ENCODE assay signal across 1 cellular context in genomic region chr2:240595381-240596079, GRCh38.
TF ChIP-seq lines count a peak whose summit lies in the region.

No MANE protein-coding gene starts in this region.

TF ChIP-seq in HepG2, 621 proteins besides CTCF, POLR2A, EP300 and RAD21 (continued from another document and continues in another):
- 0 out of 2 replicates have a peak, but pooled peaks have one; percentile 18 for TF ChIP-seq ZNF574 (CRISPR knock-in tag; IDR thresholded peaks at IDR 0.05)
- TF ChIP-seq, protein P1, sequence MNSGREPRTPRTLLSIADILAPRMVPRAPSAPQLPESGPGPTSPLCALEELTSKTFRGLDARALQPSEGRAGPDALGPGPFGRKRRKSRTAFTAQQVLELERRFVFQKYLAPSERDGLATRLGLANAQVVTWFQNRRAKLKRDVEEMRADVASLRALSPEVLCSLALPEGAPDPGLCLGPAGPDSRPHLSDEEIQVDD (CRISPR knock-in tag; IDR thresholded peaks at IDR 0.05; ENCODE audit: borderline replicate concordance) = no peak
- TF ChIP-seq RELA (CRISPR knock-in tag; IDR thresholded peaks at IDR 0.05) = no peak
- TF ChIP-seq NR2F1 (CRISPR knock-in tag; IDR thresholded peaks at IDR 0.05) = no peak
- TF ChIP-seq, protein P2, sequence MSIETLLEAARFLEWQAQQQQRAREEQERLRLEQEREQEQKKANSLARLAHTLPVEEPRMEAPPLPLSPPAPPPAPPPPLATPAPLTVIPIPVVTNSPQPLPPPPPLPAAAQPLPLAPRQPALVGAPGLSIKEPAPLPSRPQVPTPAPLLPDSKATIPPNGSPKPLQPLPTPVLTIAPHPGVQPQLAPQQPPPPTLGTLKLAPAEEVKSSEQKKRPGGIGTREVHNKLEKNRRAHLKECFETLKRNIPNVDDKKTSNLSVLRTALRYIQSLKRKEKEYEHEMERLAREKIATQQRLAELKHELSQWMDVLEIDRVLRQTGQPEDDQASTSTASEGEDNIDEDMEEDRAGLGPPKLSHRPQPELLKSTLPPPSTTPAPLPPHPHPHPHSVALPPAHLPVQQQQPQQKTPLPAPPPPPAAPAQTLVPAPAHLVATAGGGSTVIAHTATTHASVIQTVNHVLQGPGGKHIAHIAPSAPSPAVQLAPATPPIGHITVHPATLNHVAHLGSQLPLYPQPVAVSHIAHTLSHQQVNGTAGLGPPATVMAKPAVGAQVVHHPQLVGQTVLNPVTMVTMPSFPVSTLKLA (IDR thresholded peaks at IDR 0.05) = no peak
- TF ChIP-seq SNRNP70 (IDR thresholded peaks at IDR 0.05; ENCODE audit: low read depth, low read length) = no peak
- peak; percentile 61 for TF ChIP-seq ZNF501 (CRISPR knock-in tag; IDR thresholded peaks at IDR 0.05)
- TF ChIP-seq TCF12 (IDR thresholded peaks at IDR 0.05) = no peak
- no peak for TF ChIP-seq TCF12 (CRISPR knock-in tag; IDR thresholded peaks at IDR 0.05)
- TF ChIP-seq ZZZ3 (CRISPR knock-in tag; IDR thresholded peaks at IDR 0.05; ENCODE audit: borderline replicate concordance) = no peak
- 0 out of 2 replicates have a peak, but pooled peaks have one; percentile 45 for TF ChIP-seq POGZ (CRISPR knock-in tag; IDR thresholded peaks at IDR 0.05)
- no peak for TF ChIP-seq ZBTB42 (CRISPR knock-in tag; IDR thresholded peaks at IDR 0.05)
- no peak for TF ChIP-seq ZNF562 (CRISPR knock-in tag; IDR thresholded peaks at IDR 0.05; ENCODE audit: borderline replicate concordance)
- TF ChIP-seq ZFP91 (CRISPR knock-in tag; IDR thresholded peaks at IDR 0.05; ENCODE audit: borderline replicate concordance) = no peak
- peak; percentile 10; the same call in 1 of the 2 replicates for TF ChIP-seq TFDP2 (CRISPR knock-in tag; IDR thresholded peaks at IDR 0.05)
- 0 out of 2 replicates have a peak, but pooled peaks have one; percentile 25 for TF ChIP-seq NRL (CRISPR knock-in tag; IDR thresholded peaks at IDR 0.05; ENCODE audit: borderline replicate concordance)
- 0 out of 2 replicates have a peak, but pooled peaks have one; percentile 27 for TF ChIP-seq SP4 (CRISPR knock-in tag; IDR thresholded peaks at IDR 0.05)
- no peak for TF ChIP-seq FOXM1 (CRISPR knock-in tag; IDR thresholded peaks at IDR 0.05)
- TF ChIP-seq KAT7 (CRISPR knock-in tag; IDR thresholded peaks at IDR 0.05; ENCODE audit: borderline replicate concordance) = no peak
- TF ChIP-seq KLF11 (CRISPR knock-in tag; IDR thresholded peaks at IDR 0.05) = no peak
- peak; percentile 56 for TF ChIP-seq XRCC5 (optimal IDR thresholded peaks at IDR 0.05; ENCODE audit: low read length)
- TF ChIP-seq ZBTB38 (CRISPR knock-in tag; IDR thresholded peaks at IDR 0.05) = peak; percentile 19; the same call in 1 of the 2 replicates
- no peak for TF ChIP-seq ZHX1 (CRISPR knock-in tag; IDR thresholded peaks at IDR 0.05; ENCODE audit: low read depth)
- TF ChIP-seq NFYB (CRISPR knock-in tag; IDR thresholded peaks at IDR 0.05) = no peak
- no peak for TF ChIP-seq THYN1 (CRISPR knock-in tag; IDR thresholded peaks at IDR 0.05; ENCODE audit: borderline replicate concordance, low read depth)
- no peak for TF ChIP-seq FOXP1 (IDR thresholded peaks at IDR 0.05)
- TF ChIP-seq FOXP1 (CRISPR knock-in tag; IDR thresholded peaks at IDR 0.05) = no peak
- TF ChIP-seq ZIK1 (CRISPR knock-in tag; IDR thresholded peaks at IDR 0.05; ENCODE audit: borderline replicate concordance, low read depth) = 0 out of 2 replicates have a peak, but pooled peaks have one; percentile 59
- TF ChIP-seq ZNF768 (CRISPR knock-in tag; IDR thresholded peaks at IDR 0.05) = no peak
- TF ChIP-seq SIN3B (IDR thresholded peaks at IDR 0.05; ENCODE audit: low read length) = peak; percentile 21; the same call in 1 of the 2 replicates
- TF ChIP-seq ZNF263 (CRISPR knock-in tag; IDR thresholded peaks at IDR 0.05) = no peak
- TF ChIP-seq EHMT2 (IDR thresholded peaks at IDR 0.05; ENCODE audit: borderline replicate concordance, low read depth, low read length) = no peak
- TF ChIP-seq ZFY (CRISPR knock-in tag; IDR thresholded peaks at IDR 0.05) = peak; percentile 45; the same call in 1 of the 2 replicates
- TF ChIP-seq TOE1 (CRISPR knock-in tag; IDR thresholded peaks at IDR 0.05) = no peak
- 0 out of 2 replicates have a peak, but pooled peaks have one; percentile 50 for TF ChIP-seq ZNF772 (CRISPR knock-in tag; IDR thresholded peaks at IDR 0.05)
- no peak for TF ChIP-seq SRF (IDR thresholded peaks at IDR 0.05; ENCODE audit: low read depth, low read length)
- no peak for TF ChIP-seq ZNF674 (CRISPR knock-in tag; IDR thresholded peaks at IDR 0.05; ENCODE audit: low read depth)
- no peak for TF ChIP-seq ZNF331 (CRISPR knock-in tag; IDR thresholded peaks at IDR 0.05)
- TF ChIP-seq KDM1A (CRISPR knock-in tag; IDR thresholded peaks at IDR 0.05) = no peak
- TF ChIP-seq GATA4 (IDR thresholded peaks at IDR 0.05; ENCODE audit: borderline replicate concordance, low read depth) = no peak
- peak; percentile 41; the same call in 1 of the 2 replicates for TF ChIP-seq MED1 (CRISPR knock-in tag; IDR thresholded peaks at IDR 0.05)
- TF ChIP-seq CENPX (CRISPR knock-in tag; IDR thresholded peaks at IDR 0.05) = no peak
- 0 out of 2 replicates have a peak, but pooled peaks have one; percentile 18 for TF ChIP-seq ZNF225 (CRISPR knock-in tag; IDR thresholded peaks at IDR 0.05)
- TF ChIP-seq HOXA3 (CRISPR knock-in tag; IDR thresholded peaks at IDR 0.05) = peak; percentile 11; the same call in 1 of the 2 replicates
- TF ChIP-seq, protein P3, sequence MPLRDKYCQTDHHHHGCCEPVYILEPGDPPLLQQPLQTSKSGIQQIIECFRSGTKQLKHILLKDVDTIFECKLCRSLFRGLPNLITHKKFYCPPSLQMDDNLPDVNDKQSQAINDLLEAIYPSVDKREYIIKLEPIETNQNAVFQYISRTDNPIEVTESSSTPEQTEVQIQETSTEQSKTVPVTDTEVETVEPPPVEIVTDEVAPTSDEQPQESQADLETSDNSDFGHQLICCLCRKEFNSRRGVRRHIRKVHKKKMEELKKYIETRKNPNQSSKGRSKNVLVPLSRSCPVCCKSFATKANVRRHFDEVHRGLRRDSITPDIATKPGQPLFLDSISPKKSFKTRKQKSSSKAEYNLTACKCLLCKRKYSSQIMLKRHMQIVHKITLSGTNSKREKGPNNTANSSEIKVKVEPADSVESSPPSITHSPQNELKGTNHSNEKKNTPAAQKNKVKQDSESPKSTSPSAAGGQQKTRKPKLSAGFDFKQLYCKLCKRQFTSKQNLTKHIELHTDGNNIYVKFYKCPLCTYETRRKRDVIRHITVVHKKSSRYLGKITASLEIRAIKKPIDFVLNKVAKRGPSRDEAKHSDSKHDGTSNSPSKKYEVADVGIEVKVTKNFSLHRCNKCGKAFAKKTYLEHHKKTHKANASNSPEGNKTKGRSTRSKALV (CRISPR knock-in tag; IDR thresholded peaks at IDR 0.05) = no peak
- 0 out of 2 replicates have a peak, but pooled peaks have one; percentile 57 for TF ChIP-seq ZNF333 (CRISPR knock-in tag; IDR thresholded peaks at IDR 0.05; ENCODE audit: borderline replicate concordance)
- no peak for TF ChIP-seq ZNF737 (CRISPR knock-in tag; IDR thresholded peaks at IDR 0.05; ENCODE audit: borderline replicate concordance)
- TF ChIP-seq ZNF101 (CRISPR knock-in tag; IDR thresholded peaks at IDR 0.05; ENCODE audit: borderline replicate concordance, low read depth) = no peak
- peak; percentile 62 for TF ChIP-seq ZFX (CRISPR knock-in tag; IDR thresholded peaks at IDR 0.05; ENCODE audit: low read depth)
- TF ChIP-seq NR0B2 (CRISPR knock-in tag; IDR thresholded peaks at IDR 0.05) = peak; percentile 62; the same call in 1 of the 2 replicates
- no peak for TF ChIP-seq SRSF9 (IDR thresholded peaks at IDR 0.05; ENCODE audit: borderline replicate concordance, insufficient read depth, low read depth, low read length, poor library complexity, severe bottlenecking)
- no peak for TF ChIP-seq CCAR2 (optimal IDR thresholded peaks at IDR 0.05; ENCODE audit: low read depth, low read length)
- no peak for TF ChIP-seq KAT8 (CRISPR knock-in tag; IDR thresholded peaks at IDR 0.05)
- TF ChIP-seq, protein P4, sequence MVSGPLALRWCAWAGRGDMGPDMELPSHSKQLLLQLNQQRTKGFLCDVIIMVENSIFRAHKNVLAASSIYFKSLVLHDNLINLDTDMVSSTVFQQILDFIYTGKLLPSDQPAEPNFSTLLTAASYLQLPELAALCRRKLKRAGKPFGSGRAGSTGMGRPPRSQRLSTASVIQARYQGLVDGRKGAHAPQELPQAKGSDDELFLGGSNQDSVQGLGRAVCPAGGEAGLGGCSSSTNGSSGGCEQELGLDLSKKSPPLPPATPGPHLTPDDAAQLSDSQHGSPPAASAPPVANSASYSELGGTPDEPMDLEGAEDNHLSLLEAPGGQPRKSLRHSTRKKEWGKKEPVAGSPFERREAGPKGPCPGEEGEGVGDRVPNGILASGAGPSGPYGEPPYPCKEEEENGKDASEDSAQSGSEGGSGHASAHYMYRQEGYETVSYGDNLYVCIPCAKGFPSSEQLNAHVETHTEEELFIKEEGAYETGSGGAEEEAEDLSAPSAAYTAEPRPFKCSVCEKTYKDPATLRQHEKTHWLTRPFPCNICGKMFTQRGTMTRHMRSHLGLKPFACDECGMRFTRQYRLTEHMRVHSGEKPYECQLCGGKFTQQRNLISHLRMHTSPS (CRISPR knock-in tag; IDR thresholded peaks at IDR 0.05; ENCODE audit: low read depth) = peak; percentile 42; the same call in 1 of the 2 replicates
